In genomic region chr19:10552596-10553053, GRCh38 we compare ENCODE assay signal across 1 cellular context.
TF ChIP-seq lines count a peak whose summit lies in the region.

No MANE protein-coding gene starts in this region.

TF ChIP-seq in HCT116, 20 proteins besides CTCF, POLR2A, EP300 and RAD21:
- TF ChIP-seq FOSL1 (IDR thresholded peaks at IDR 0.05; ENCODE audit: low read depth) (no peak), EGR1 (IDR thresholded peaks at IDR 0.05; ENCODE audit: low read depth) (no peak), EZH2 (IDR thresholded peaks at IDR 0.05) (no peak), ZNF274 (IDR thresholded peaks at IDR 0.05; ENCODE audit: low read depth, low read length) (no peak), JUND (IDR thresholded peaks at IDR 0.05) (no peak), POLR2AphosphoS5 (IDR thresholded peaks at IDR 0.05; ENCODE audit: low read depth, low read length) (peak; percentile 13; the same call in 1 of the 2 replicates)
